ENCODE assay signal across 9 cellular contexts in genomic region chr1:59005491-59006308, GRCh38.
DNase-seq lines count a peak whose midpoint lies in the region; ATAC-seq and TF ChIP-seq lines count a peak whose summit lies in the region.
"Had no signal": no experiment of that assay in that cellular context is flagged by ENCODE, and none has a peak within 500 bp of the region (broad histone marks: within the 10 kb centered on the region; RNA-seq: fewer than 3 reads in every experiment).

No MANE protein-coding gene starts in this region.

- intact Hi-C loops in CD14-positive monocyte (cut with micrococcal nuclease), result no loop called here

- no peak overlapping the region for H3K9ac ChIP-seq in smooth muscle cell (ENCODE audit: low read depth)

- H3K4me1 Mint-ChIP-seq in CD14-positive monocyte, result peaks cover 34% of the 10 kb centered on the region
- H3K4me1 Mint-ChIP-seq in activated T-helper 17 cell treated with anti-CD3 and anti-CD28 coated beads, Interleukin-2, amount 50 U/mL, for 72 hours, result peaks cover 23% of the 10 kb centered on the region
- peaks cover 5% of the 10 kb centered on the region for H3K4me1 Mint-ChIP-seq in endothelial cell (ENCODE audit: unreplicated experiment)

- H3K27me3 Mint-ChIP-seq in CD14-positive monocyte (ENCODE audit: low read depth in 3 of 3), result peaks cover 0 to 2% (median 1%) of the 10 kb centered on the region in 3 donors
- H3K27me3 Mint-ChIP-seq in activated T-helper 17 cell treated with anti-CD3 and anti-CD28 coated beads, Interleukin-2, amount 50 U/mL, for 72 hours, result peaks cover 4% of the 10 kb centered on the region
- H3K27me3 Mint-ChIP-seq in endothelial cell (ENCODE audit: unreplicated experiment), result no peaks in the 10 kb centered on the region

- H3K4me3 ChIP-seq in smooth muscle cell, result no peak overlapping the region

- H3K27ac ChIP-seq in smooth muscle cell (ENCODE audit: low read depth), result no peak overlapping the region

- WGBS in smooth muscle cell (ENCODE audit: low lambda C conversion rate), result 91% methylated on average over 1 of the region's 1 CpG

- no peaks in the 10 kb centered on the region for H3K4me1 ChIP-seq in smooth muscle cell (ENCODE audit: low read depth)

- H3K9me3 ChIP-seq in smooth muscle cell (replicated peaks; ENCODE audit: low read depth), result no peaks in the 10 kb centered on the region

- H4K20me1 ChIP-seq in smooth muscle cell (ENCODE audit: low read depth), result no peaks in the 10 kb centered on the region

- H3K4me2 ChIP-seq in smooth muscle cell, result no peak overlapping the region

- no peaks in the 10 kb centered on the region for H3K36me3 Mint-ChIP-seq in CD14-positive monocyte
- no peaks in the 10 kb centered on the region for H3K36me3 Mint-ChIP-seq in activated T-helper 17 cell treated with anti-CD3 and anti-CD28 coated beads, Interleukin-2, amount 50 U/mL, for 72 hours (ENCODE audit: low read depth)
- no peaks in the 10 kb centered on the region for H3K36me3 Mint-ChIP-seq in endothelial cell (ENCODE audit: low read depth, unreplicated experiment)

- no peaks in the 10 kb centered on the region for H3K36me3 ChIP-seq in smooth muscle cell (ENCODE audit: low read depth)

- no peak overlapping the region for H2AFZ ChIP-seq in smooth muscle cell (ENCODE audit: low read depth)

- H3K79me2 ChIP-seq in smooth muscle cell (ENCODE audit: low read depth), result no peaks in the 10 kb centered on the region

- DNase-seq in CD14-positive monocyte (ENCODE audit: low spot score), result no peak
- DNase-seq in smooth muscle cell (lab: John Stamatoyannopoulos, UW; ENCODE audit: unreplicated experiment), result no peak
- DNase-seq in COLO668 (lab: John Stamatoyannopoulos, UW; ENCODE audit: unreplicated experiment), result no peak
- no peak for DNase-seq in endothelial cell (ENCODE audit: low spot score)
- DNase-seq: DMS 273 treated with DMSO at 0.1 percent for 48 hours had no signal

- ATAC-seq in GM19025 (IDR thresholded peaks at IDR 0.05; ENCODE audit: low read depth, unreplicated experiment) (peak; percentile 45), HG02943 (IDR thresholded peaks at IDR 0.05; ENCODE audit: low read depth, unreplicated experiment) (peak; percentile 53), GM19397 (IDR thresholded peaks at IDR 0.05; ENCODE audit: unreplicated experiment) (no peak)
- peak; percentile 41 for ATAC-seq in activated T-helper 17 cell treated with anti-CD3 and anti-CD28 coated beads, Interleukin-2, amount 50 U/mL, for 72 hours (replicated peaks)

- H3F3A ChIP-seq in smooth muscle cell (ENCODE audit: low read depth), result no peaks in the 10 kb centered on the region

- H3K9me3 Mint-ChIP-seq in CD14-positive monocyte (peaks cover 0 to 2% (median 0%) of the 10 kb centered on the region in 7 donors), endothelial cell (ENCODE audit: unreplicated experiment) (no peaks in the 10 kb centered on the region)
- H3K9me3 Mint-ChIP-seq in activated T-helper 17 cell treated with anti-CD3 and anti-CD28 coated beads, Interleukin-2, amount 50 U/mL, for 72 hours, result no peaks in the 10 kb centered on the region

- H3K27me3 ChIP-seq in smooth muscle cell (ENCODE audit: low read depth), result no peaks in the 10 kb centered on the region

- H3K27ac Mint-ChIP-seq in CD14-positive monocyte (peak overlapping the region in 4 of 7 donors; percentile 11 to 65 (median 41)), endothelial cell (ENCODE audit: unreplicated experiment) (no peak overlapping the region)
- peak overlapping the region; percentile 14 for H3K27ac Mint-ChIP-seq in activated T-helper 17 cell treated with anti-CD3 and anti-CD28 coated beads, Interleukin-2, amount 50 U/mL, for 72 hours

- TF ChIP-seq CTCF in CD14-positive monocyte (IDR thresholded peaks at IDR 0.05) (no peak), smooth muscle cell (IDR thresholded peaks at IDR 0.05; ENCODE audit: borderline replicate concordance, insufficient read depth, poor library complexity, severe bottlenecking) (no peak), endothelial cell (IDR thresholded peaks at IDR 0.05; ENCODE audit: unreplicated experiment) (no peak)

- H3K4me3 Mint-ChIP-seq in CD14-positive monocyte, result no peak overlapping the region
- no peak overlapping the region for H3K4me3 Mint-ChIP-seq in activated T-helper 17 cell treated with anti-CD3 and anti-CD28 coated beads, Interleukin-2, amount 50 U/mL, for 72 hours
- H3K4me3 Mint-ChIP-seq in endothelial cell (ENCODE audit: unreplicated experiment), result no peak overlapping the region
